Comparison of ENCODE assay signal across 9 cellular contexts in the genomic region with DNA sequence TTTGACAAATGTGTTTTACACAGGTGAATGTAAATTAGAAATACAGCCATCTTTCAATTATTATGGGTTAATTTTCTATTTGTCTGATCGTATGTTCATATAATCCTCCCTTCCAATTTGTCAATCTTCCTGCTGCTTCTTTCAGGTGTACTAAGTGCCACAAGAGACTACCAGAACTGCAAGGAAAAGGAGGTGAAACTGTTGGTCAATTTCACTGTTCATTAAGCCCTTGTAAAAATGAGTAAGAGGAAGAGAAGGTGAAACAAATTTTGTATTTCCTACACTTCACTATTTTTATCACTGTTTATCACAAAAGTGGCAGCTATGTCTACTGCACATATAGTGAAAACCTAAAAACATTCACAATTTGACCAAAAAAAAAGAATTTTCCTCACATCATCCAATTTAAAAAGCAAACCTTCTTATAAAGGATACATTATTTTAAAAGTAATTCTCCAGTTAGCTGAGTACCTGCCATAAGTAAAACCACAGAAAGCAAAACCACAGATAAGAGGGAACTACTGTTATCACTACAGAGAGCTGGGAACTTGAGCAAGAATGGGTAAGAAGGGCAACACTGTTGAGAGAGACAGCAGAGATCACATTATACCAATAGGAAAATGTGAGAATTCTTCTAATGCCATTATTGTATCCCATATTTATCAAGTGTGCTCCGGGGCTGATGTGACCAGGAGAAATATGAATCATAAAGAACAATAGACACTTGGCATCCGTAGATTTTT.
A peak's percentile ranks its signal among the peaks of the same experiment; 100 is the strongest.
DNase-seq lines count a peak whose midpoint lies in the region; ATAC-seq and TF ChIP-seq lines count a peak whose summit lies in the region.
"Had no signal": no experiment of that assay in that cellular context is flagged by ENCODE, and none has a peak within 500 bp of the region (broad histone marks: within the 10 kb centered on the region; RNA-seq: fewer than 3 reads in every experiment).

No MANE protein-coding gene starts in this region.

- peak; percentile 14 for DNase-seq in HT1080 (ENCODE audit: low read depth)
- peak; percentile 17 for DNase-seq in brain microvascular endothelial cell
- no peak for DNase-seq in NCI-H1694 (lab: John Stamatoyannopoulos, UW)
- no peak for DNase-seq in left ventricle myocardium inferior
- DNase-seq in pons (ENCODE audit: low spot score), result no peak
- no peak for DNase-seq in central memory CD4-positive, alpha-beta T cell
- DNase-seq: colonic mucosa had no signal

- ATAC-seq in GM18517 (IDR thresholded peaks at IDR 0.05; ENCODE audit: unreplicated experiment) (peak; percentile 97), GM21723 (IDR thresholded peaks at IDR 0.05; ENCODE audit: unreplicated experiment) (peak; percentile 98)

- no peak for TF ChIP-seq CTCF in brain microvascular endothelial cell (IDR thresholded peaks at IDR 0.05; ENCODE audit: low read depth, low read length, missing control alignments)
- no peak for TF ChIP-seq CTCF in left ventricle myocardium inferior (IDR thresholded peaks at IDR 0.05; ENCODE audit: borderline replicate concordance)

- H3K4me3 ChIP-seq in brain microvascular endothelial cell (ENCODE audit: low read depth, low read length), result no peak overlapping the region
- no peak overlapping the region for H3K4me3 ChIP-seq in left ventricle myocardium inferior
- H3K4me3 ChIP-seq: colonic mucosa had no signal

- peaks cover 21% of the 10 kb centered on the region for H3K4me1 ChIP-seq in left ventricle myocardium inferior
- H3K4me1 ChIP-seq: colonic mucosa had no signal

- no peak overlapping the region for H3K27ac ChIP-seq in brain microvascular endothelial cell
- H3K27ac ChIP-seq in left ventricle myocardium inferior (replicated peaks), result no peak overlapping the region
- H3K27ac ChIP-seq: colonic mucosa had no signal

- in situ Hi-C loops in brain microvascular endothelial cell (cut with HindIII; ENCODE audit: low pct_ligation_motif_present, low sequenced_read_pairs), result no loop called here

- H3K9me3 ChIP-seq in left ventricle myocardium inferior (replicated peaks), result no peaks in the 10 kb centered on the region
- H3K9me3 ChIP-seq: colonic mucosa had no signal

- intact Hi-C loops in left ventricle myocardium inferior (cut with micrococcal nuclease), result no loop called here

- H3K27me3 ChIP-seq in brain microvascular endothelial cell (replicated peaks) (no peaks in the 10 kb centered on the region), left ventricle myocardium inferior (ENCODE audit: low read depth) (no peaks in the 10 kb centered on the region)
- H3K27me3 ChIP-seq: colonic mucosa had no signal

- H3K36me3 ChIP-seq in brain microvascular endothelial cell (replicated peaks), result no peaks in the 10 kb centered on the region
- H3K36me3 ChIP-seq in left ventricle myocardium inferior, result no peaks in the 10 kb centered on the region
- H3K36me3 ChIP-seq: colonic mucosa had no signal

Comparison
In these comparisons a context has a peak if more than half of its experiments do, and no peak if none do; other contexts are left out.
1. DNase-seq: peak in HT1080 (single experiment) and brain microvascular endothelial cell (single experiment); none in NCI-H1694 (single experiment), left ventricle myocardium inferior (single experiment), pons (single experiment) and central memory CD4-positive, alpha-beta T cell (single experiment).